Comparison of ENCODE assay signal across 1 cellular context in the genomic region with DNA sequence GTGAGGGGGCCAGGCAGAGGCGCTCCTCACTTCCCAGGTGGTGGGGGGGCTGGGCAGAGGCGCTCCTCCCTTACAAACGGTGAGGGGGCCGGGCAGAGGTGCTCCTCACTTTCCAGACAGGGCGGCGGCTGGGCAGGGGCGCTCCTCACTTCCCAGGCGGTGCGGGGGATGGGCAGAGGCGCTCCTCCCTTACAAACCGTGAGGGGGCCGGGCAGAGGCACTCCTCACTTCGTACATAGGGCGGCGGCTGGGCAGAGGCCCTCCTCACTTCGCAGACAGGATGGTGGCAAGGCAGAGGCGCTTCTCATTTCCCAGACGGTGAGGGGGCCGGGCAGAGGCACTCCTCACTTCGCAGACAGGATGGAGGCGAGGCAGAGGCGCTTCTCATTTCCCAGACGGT. TPM values are rescaled to one million over a fixed set of nuclear protein-coding genes. Genes with fewer than 3 reads are reported as not detected.
DNase-seq lines count a peak whose midpoint lies in the region; ATAC-seq lines count a peak whose summit lies in the region.
"Not testable (repeated sequence)": the region's sequence is repeated elsewhere in the genome, so short reads cannot be mapped to it uniquely, and the experiment has no call there.

No MANE protein-coding gene starts in this region.

- ATAC-seq in sciatic nerve: not testable (repeated sequence)

- DNase-seq in sciatic nerve (ENCODE audit: low spot score): peak; percentile 56

- intact Hi-C loops in sciatic nerve (cut with DNase I): not testable (repeated sequence)

RNA-seq across cellular contexts. Expression of gene SLAIN1, which starts 37.5 kb away (rescaled TPM):
- 10.1 TPM for total RNA-seq in sciatic nerve
